1 cellular context compared by ENCODE assay signal in genomic region chr11:8720868-8721739, GRCh38.
A peak's percentile ranks its signal among the peaks of the same experiment; 100 is the strongest.
TF ChIP-seq lines count a peak whose summit lies in the region.

No MANE protein-coding gene starts in this region.

TF ChIP-seq in IMR-90, 13 proteins besides CTCF, POLR2A, EP300 and RAD21:
- 0 out of 2 replicates have a peak, but pooled peaks have one; percentile 2 for TF ChIP-seq CEBPB (IDR thresholded peaks at IDR 0.05; ENCODE audit: low read depth, low read length)
- no peak for TF ChIP-seq RCOR1 (IDR thresholded peaks at IDR 0.05; ENCODE audit: insufficient replicate concordance, low read length)
